ENCODE assay signal across 22 cellular contexts in genomic region chr5:136004436-136004835, GRCh38. TPM values are rescaled to one million over a fixed set of nuclear protein-coding genes. Genes with fewer than 3 reads are reported as not detected.
DNase-seq lines count a peak whose midpoint lies in the region; ATAC-seq, FAIRE-seq and TF ChIP-seq lines count a peak whose summit lies in the region.
"Had no signal": no experiment of that assay in that cellular context is flagged by ENCODE, and none has a peak within 500 bp of the region (broad histone marks: within the 10 kb centered on the region; RNA-seq: fewer than 3 reads in every experiment).

No MANE protein-coding gene starts in this region.

- H3K4me2 ChIP-seq in A549, result peak overlapping the region; percentile 45; the same call in 1 of the 3 replicates

- POLR2A ChIA-PET in A549 (lab: Yijun Ruan, JAX), result interaction anchor here (1.0 to 3.8 kb wide), 4 partner anchors 11 to 28 kb away, joined by 3 to 31 read pairs (median 5); partner anchors contain the start of gene TGFBI

- no peaks in the 10 kb centered on the region for H3K36me3 Mint-ChIP-seq in activated T-helper 17 cell treated with anti-CD3 and anti-CD28 coated beads, Interleukin-2, amount 50 U/mL, for 72 hours (ENCODE audit: low read depth)
- H3K36me3 Mint-ChIP-seq: naive B cell had no signal

- WGBS in A549 (ENCODE audit: missing lambda C conversion rate), result 85% methylated on average over 3 of the region's 3 CpGs

- CTCF ChIA-PET in A549 (lab: Yijun Ruan, JAX), result interaction anchor here (1.0 to 4.9 kb wide), 6 partner anchors 11 to 59 kb away, joined by 3 to 29 read pairs (median 6); partner anchors contain the start of gene TGFBI

- TF ChIP-seq RAD21 in A549 (conservative IDR thresholded peaks at IDR 0.05 in 1 of 2, IDR thresholded peaks at IDR 0.05 in 1 of 2), result no peak

- H3K36me3 ChIP-seq in adipocyte (ENCODE audit: control insufficient read depth, insufficient read depth, low read length, severe bottlenecking), result no peaks in the 10 kb centered on the region
- H3K36me3 ChIP-seq: colonic mucosa had no signal

- H3K4me3 ChIP-seq in A549 (no peak overlapping the region), adipocyte (ENCODE audit: low read length) (no peak overlapping the region), foreskin fibroblast (ENCODE audit: low read depth in 1 of 2, low read length in 2 of 2) (no peak overlapping the region)
- H3K4me3 ChIP-seq: colonic mucosa had no signal

- H3K9me3 Mint-ChIP-seq in activated T-helper 17 cell treated with anti-CD3 and anti-CD28 coated beads, Interleukin-2, amount 50 U/mL, for 72 hours, result no peaks in the 10 kb centered on the region
- H3K9me3 Mint-ChIP-seq: activated CD8-positive, alpha-beta T cell treated with anti-CD3 and anti-CD28 coated beads for 36 hours; activated T-cell treated with anti-CD3 and anti-CD28 coated beads, Interleukin-2, amount 50 U/mL, for 72 hours; stimulated activated naive CD8-positive, alpha-beta T cell treated with anti-CD3 and anti-CD28 coated beads, Interleukin-15, Interleukin-2, amounts not matched to agents 100 ng/mL and 50 ng/mL, for 24 hours had no signal

- peak overlapping the region; percentile 92 to 96 for H3K27ac ChIP-seq in A549
- H3K27ac ChIP-seq: colonic mucosa had no signal

- H3K4me3 Mint-ChIP-seq in activated T-helper 17 cell treated with anti-CD3 and anti-CD28 coated beads, Interleukin-2, amount 50 U/mL, for 72 hours, result no peak overlapping the region
- H3K4me3 Mint-ChIP-seq: activated CD8-positive, alpha-beta T cell treated with anti-CD3 and anti-CD28 coated beads for 36 hours; activated T-cell treated with anti-CD3 and anti-CD28 coated beads, Interleukin-2, amount 50 U/mL, for 72 hours; naive B cell; stimulated activated naive CD8-positive, alpha-beta T cell treated with anti-CD3 and anti-CD28 coated beads, Interleukin-15, Interleukin-2, amounts not matched to agents 100 ng/mL and 50 ng/mL, for 24 hours had no signal

- peaks cover 15% of the 10 kb centered on the region for H3K27me3 Mint-ChIP-seq in activated T-helper 17 cell treated with anti-CD3 and anti-CD28 coated beads, Interleukin-2, amount 50 U/mL, for 72 hours

- DNase-seq in A549 (ENCODE audit: low read depth in 1 of 2, low spot score in 1 of 2) (no peak), HCEC 1CT (peak; percentile 95), adipocyte (ENCODE audit: low read depth) (no peak), foreskin fibroblast (peak; percentile 74 to 75), medulla oblongata (ENCODE audit: extremely low spot score) (no peak), inferior parietal cortex (ENCODE audit: extremely low spot score) (no peak)
- DNase-seq: ACHN; activated CD8-positive, alpha-beta T cell treated with anti-CD3 and anti-CD28 coated beads for 36 hours; activated T-cell treated with anti-CD3 and anti-CD28 coated beads, Interleukin-2, amount 50 U/mL, for 72 hours; colonic mucosa; COR-L47; naive B cell; NCI-H1417; OCI-M1 had no signal

- H3K9me3 ChIP-seq in A549, result no peaks in the 10 kb centered on the region
- no peaks in the 10 kb centered on the region for H3K9me3 ChIP-seq in adipocyte (ENCODE audit: control insufficient read depth, low read length)
- H3K9me3 ChIP-seq: colonic mucosa had no signal

- H3K4me1 Mint-ChIP-seq in activated T-helper 17 cell treated with anti-CD3 and anti-CD28 coated beads, Interleukin-2, amount 50 U/mL, for 72 hours, result no peaks in the 10 kb centered on the region
- H3K4me1 Mint-ChIP-seq: naive B cell had no signal

- H3K4me1 ChIP-seq in A549 (peaks cover 53% of the 10 kb centered on the region), adipocyte (ENCODE audit: control insufficient read depth, insufficient read depth, low read length) (peaks cover 62% of the 10 kb centered on the region)
- H3K4me1 ChIP-seq: colonic mucosa had no signal

- ATAC-seq in A549 (no peak; a peak in 1 of 6 replicates), GM21526 (IDR thresholded peaks at IDR 0.05; ENCODE audit: low FRiP score, unreplicated experiment) (no peak)
- ATAC-seq in activated T-helper 17 cell treated with anti-CD3 and anti-CD28 coated beads, Interleukin-2, amount 50 U/mL, for 72 hours (replicated peaks), result no peak
- ATAC-seq: activated CD8-positive, alpha-beta T cell treated with anti-CD3 and anti-CD28 coated beads for 36 hours; activated T-cell treated with anti-CD3 and anti-CD28 coated beads, Interleukin-2, amount 50 U/mL, for 72 hours; left lobe of liver had no signal

- H3K27ac Mint-ChIP-seq in activated T-helper 17 cell treated with anti-CD3 and anti-CD28 coated beads, Interleukin-2, amount 50 U/mL, for 72 hours, result no peak overlapping the region
- H3K27ac Mint-ChIP-seq: activated CD8-positive, alpha-beta T cell treated with anti-CD3 and anti-CD28 coated beads for 36 hours; activated T-cell treated with anti-CD3 and anti-CD28 coated beads, Interleukin-2, amount 50 U/mL, for 72 hours; naive B cell; progenitor cell of endocrine pancreas; stimulated activated naive CD8-positive, alpha-beta T cell treated with anti-CD3 and anti-CD28 coated beads, Interleukin-15, Interleukin-2, amounts not matched to agents 100 ng/mL and 50 ng/mL, for 24 hours had no signal

- no peaks in the 10 kb centered on the region for H3K27me3 ChIP-seq in adipocyte (replicated peaks; ENCODE audit: control insufficient read depth, insufficient read depth, low read length)
- H3K27me3 ChIP-seq: colonic mucosa had no signal

- TF ChIP-seq CTCF in A549 (IDR thresholded peaks at IDR 0.05) (no peak), foreskin fibroblast (IDR thresholded peaks at IDR 0.05; ENCODE audit: low read depth, low read length) (no peak)

- TF ChIP-seq POLR2A in A549 (IDR thresholded peaks at IDR 0.05; ENCODE audit: low read length), result no peak

- peak overlapping the region; percentile 55 for H3K9ac ChIP-seq in adipocyte (ENCODE audit: low read length)

- FAIRE-seq in A549 (lab: Jason Lieb, UNC), result no peak
- FAIRE-seq: urothelium cell line had no signal

- no peak for TF ChIP-seq EP300 in A549 (IDR thresholded peaks at IDR 0.05)

TF ChIP-seq in A549, 52 proteins besides CTCF, POLR2A, EP300 and RAD21:
- TF ChIP-seq FOSL2 (IDR thresholded peaks at IDR 0.05), result no peak
- TF ChIP-seq FOSL2 (CRISPR knock-in tag; IDR thresholded peaks at IDR 0.05), result peak; percentile 42; the same call in 1 of the 2 replicates
- no peak for TF ChIP-seq CHD2 (IDR thresholded peaks at IDR 0.05; ENCODE audit: low read length, partially characterized antibody)
- TF ChIP-seq EHMT2 (IDR thresholded peaks at IDR 0.05; ENCODE audit: low read depth), result no peak
- 0 out of 4 replicates have a peak, but pooled peaks of 1 of the 2 experiments have one; percentile 35 for TF ChIP-seq CEBPB (IDR thresholded peaks at IDR 0.05)

RNA-seq across cellular contexts. Expression of gene TGFBI, which starts 24.4 kb away (rescaled TPM):
- polyA plus RNA-seq in A549 (2011; rRNA removed) (1,135 and 1,466 TPM in 2 replicates), A549 (2017; fragmentation: RNase III; extraction: RNeasy Plus Mini Kit Qiagen cat#74134 plus additional on column Dnase treatment) (1,411 to 1,859 TPM (median 1,765 TPM) in 3 replicates)
- polyA plus RNA-seq in A549 (2012; cell fraction: cytosol; rRNA removed), result 661 and 843 TPM in 2 replicates
- 1,811 and 1,913 TPM in 2 replicates for polyA plus RNA-seq in A549 (2012; cell fraction: nucleus; rRNA removed)
- polyA minus RNA-seq in A549 (2011; rRNA and poly(A)+ RNA removed), result 1,411 and 1,484 TPM in 2 replicates
- under 1 TPM in 1 of 2 donors, not detected in 1; 0.78 TPM for total RNA-seq in activated T-helper 17 cell treated with anti-CD3 and anti-CD28 coated beads, Interleukin-2, amount 50 U/mL, for 72 hours
- total RNA-seq: activated CD8-positive, alpha-beta T cell treated with anti-CD3 and anti-CD28 coated beads for 36 hours; activated T-cell treated with anti-CD3 and anti-CD28 coated beads, Interleukin-2, amount 50 U/mL, for 72 hours had no signal

RNA-seq across cellular contexts. Expression of gene LECT2, which starts 49.7 kb away (rescaled TPM):
- polyA plus RNA-seq in A549 (2011; rRNA removed), result not detected in 2 replicates
- polyA plus RNA-seq in A549 (2012; cell fraction: cytosol; rRNA removed), result not detected in 2 replicates
- not detected in 2 replicates for polyA plus RNA-seq in A549 (2012; cell fraction: nucleus; rRNA removed)
- not detected in 3 replicates for polyA plus RNA-seq in A549 (2017; fragmentation: RNase III; extraction: RNeasy Plus Mini Kit Qiagen cat#74134 plus additional on column Dnase treatment)
- not detected in 2 replicates for polyA minus RNA-seq in A549 (2011; rRNA and poly(A)+ RNA removed)
- not detected for total RNA-seq in activated T-helper 17 cell treated with anti-CD3 and anti-CD28 coated beads, Interleukin-2, amount 50 U/mL, for 72 hours
- total RNA-seq: activated CD8-positive, alpha-beta T cell treated with anti-CD3 and anti-CD28 coated beads for 36 hours; activated T-cell treated with anti-CD3 and anti-CD28 coated beads, Interleukin-2, amount 50 U/mL, for 72 hours; colonic mucosa; epithelial cell of proximal tubule; progenitor cell of endocrine pancreas had no signal
- polyA plus RNA-seq: adipose tissue had no signal

Comparison
In these comparisons a context has a peak if more than half of its experiments do, and no peak if none do; other contexts are left out.
1. DNase-seq: peak in HCEC 1CT (single experiment) and foreskin fibroblast (2 of 2); none in A549 (0 of 2), adipocyte (single experiment), medulla oblongata (single experiment) and inferior parietal cortex (single experiment).